In genomic region chr14:104264495-104265265, GRCh38 we compare ENCODE assay signal across 21 cellular contexts.
A peak's percentile ranks its signal among the peaks of the same experiment; 100 is the strongest.
DNase-seq lines count a peak whose midpoint lies in the region; ATAC-seq and TF ChIP-seq lines count a peak whose summit lies in the region.
"Had no signal": no experiment of that assay in that cellular context is flagged by ENCODE, and none has a peak within 500 bp of the region (broad histone marks: within the 10 kb centered on the region; RNA-seq: fewer than 3 reads in every experiment).

No MANE protein-coding gene starts in this region.

- H3K27ac Mint-ChIP-seq in activated CD4-positive, alpha-beta memory T cell treated with anti-CD3 and anti-CD28 coated beads for 36 hours, result no peak overlapping the region
- no peak overlapping the region for H3K27ac Mint-ChIP-seq in activated CD4-positive, alpha-beta memory T cell treated with anti-CD3 and anti-CD28 coated beads, Interleukin-2, amount 10 ng/mL, durations not matched to agents 7 days and 5 days
- no peak overlapping the region for H3K27ac Mint-ChIP-seq in glutamatergic neuron (ENCODE audit: unreplicated experiment)
- H3K27ac Mint-ChIP-seq: B cell; effector memory CD8-positive, alpha-beta T cell; nephron had no signal

- H3K27ac ChIP-seq in RWPE2 (ENCODE audit: poor library complexity, severe bottlenecking), result no peak overlapping the region
- H3K27ac ChIP-seq: cardiac muscle cell, esophagus squamous epithelium, vagina had no signal

- H3K4me1 ChIP-seq in RWPE2 (ENCODE audit: insufficient read depth, poor library complexity, severe bottlenecking), result no peaks in the 10 kb centered on the region
- H3K4me1 ChIP-seq: Caco-2, esophagus squamous epithelium, vagina had no signal

- POLR2A ChIA-PET in activated CD4-positive, alpha-beta memory T cell treated with anti-CD3 and anti-CD28 coated beads for 36 hours (lab: Charles Lee), result no interaction called here
- POLR2A ChIA-PET in activated CD4-positive, alpha-beta memory T cell treated with anti-CD3 and anti-CD28 coated beads, Interleukin-2, amount 10 ng/mL, durations not matched to agents 7 days and 5 days (lab: Charles Lee), result no interaction called here

- no peak overlapping the region for H3K4me3 Mint-ChIP-seq in activated CD4-positive, alpha-beta memory T cell treated with anti-CD3 and anti-CD28 coated beads for 36 hours
- H3K4me3 Mint-ChIP-seq in activated CD4-positive, alpha-beta memory T cell treated with anti-CD3 and anti-CD28 coated beads, Interleukin-2, amount 10 ng/mL, durations not matched to agents 7 days and 5 days, result no peak overlapping the region
- H3K4me3 Mint-ChIP-seq in glutamatergic neuron (ENCODE audit: unreplicated experiment), result no peak overlapping the region
- H3K4me3 Mint-ChIP-seq: B cell; effector memory CD8-positive, alpha-beta T cell; nephron had no signal

- H3K9me3 Mint-ChIP-seq in activated CD4-positive, alpha-beta memory T cell treated with anti-CD3 and anti-CD28 coated beads for 36 hours, result peaks cover 16% of the 10 kb centered on the region
- H3K9me3 Mint-ChIP-seq in activated CD4-positive, alpha-beta memory T cell treated with anti-CD3 and anti-CD28 coated beads, Interleukin-2, amount 10 ng/mL, durations not matched to agents 7 days and 5 days, result no peaks in the 10 kb centered on the region
- peaks cover 5% of the 10 kb centered on the region for H3K9me3 Mint-ChIP-seq in glutamatergic neuron (ENCODE audit: unreplicated experiment)
- H3K9me3 Mint-ChIP-seq: effector memory CD8-positive, alpha-beta T cell had no signal

- ATAC-seq in RWPE2 (ENCODE audit: low read depth), result no peak
- ATAC-seq: effector memory CD8-positive, alpha-beta T cell; SK-N-SH treated with all-trans-retinoic acid at 6 μM for 48 hours had no signal

- H3K36me3 Mint-ChIP-seq in activated CD4-positive, alpha-beta memory T cell treated with anti-CD3 and anti-CD28 coated beads for 36 hours, result no peaks in the 10 kb centered on the region
- H3K36me3 Mint-ChIP-seq in activated CD4-positive, alpha-beta memory T cell treated with anti-CD3 and anti-CD28 coated beads, Interleukin-2, amount 10 ng/mL, durations not matched to agents 7 days and 5 days (ENCODE audit: low read depth), result no peaks in the 10 kb centered on the region
- peaks cover 5% of the 10 kb centered on the region for H3K36me3 Mint-ChIP-seq in glutamatergic neuron (ENCODE audit: unreplicated experiment)

- no peaks in the 10 kb centered on the region for H3K36me3 ChIP-seq in RWPE2 (ENCODE audit: low read depth)
- H3K36me3 ChIP-seq: cardiac muscle cell, esophagus squamous epithelium, vagina had no signal

- TF ChIP-seq CTCF in RWPE2 (IDR thresholded peaks at IDR 0.05; ENCODE audit: poor library complexity, severe bottlenecking) (no peak), glutamatergic neuron (IDR thresholded peaks at IDR 0.05; ENCODE audit: partially characterized antibody, unreplicated experiment) (no peak)

- H3K4me3 ChIP-seq in RWPE2 (ENCODE audit: severe bottlenecking), result no peak overlapping the region
- H3K4me3 ChIP-seq: cardiac muscle cell, esophagus squamous epithelium, vagina had no signal

- peaks cover 3% of the 10 kb centered on the region for H3K27me3 Mint-ChIP-seq in activated CD4-positive, alpha-beta memory T cell treated with anti-CD3 and anti-CD28 coated beads for 36 hours
- H3K27me3 Mint-ChIP-seq in activated CD4-positive, alpha-beta memory T cell treated with anti-CD3 and anti-CD28 coated beads, Interleukin-2, amount 10 ng/mL, durations not matched to agents 7 days and 5 days, result peaks cover 6% of the 10 kb centered on the region
- H3K27me3 Mint-ChIP-seq in glutamatergic neuron (ENCODE audit: unreplicated experiment), result peaks cover 10% of the 10 kb centered on the region

- no peaks in the 10 kb centered on the region for H3K9me3 ChIP-seq in RWPE2 (ENCODE audit: severe bottlenecking)
- H3K9me3 ChIP-seq: Caco-2, esophagus squamous epithelium, vagina had no signal

- intact Hi-C loops in activated CD4-positive, alpha-beta memory T cell treated with anti-CD3 and anti-CD28 coated beads for 36 hours (cut with micrococcal nuclease), result no loop called here
- intact Hi-C loops in posterior cingulate gyrus (cut with DNase I), result no loop called here

- CTCF ChIA-PET in activated CD4-positive, alpha-beta memory T cell treated with anti-CD3 and anti-CD28 coated beads for 36 hours (lab: Charles Lee), result no interaction called here
- CTCF ChIA-PET in activated CD4-positive, alpha-beta memory T cell treated with anti-CD3 and anti-CD28 coated beads, Interleukin-2, amount 10 ng/mL, durations not matched to agents 7 days and 5 days (lab: Charles Lee), result no interaction called here

- DNase-seq in activated CD4-positive, alpha-beta memory T cell treated with anti-CD3 and anti-CD28 coated beads for 36 hours, result peak; percentile 4
- DNase-seq in activated CD4-positive, alpha-beta memory T cell treated with anti-CD3 and anti-CD28 coated beads, Interleukin-2, amount 10 ng/mL, durations not matched to agents 7 days and 5 days, result no peak
- DNase-seq in RWPE2 (ENCODE audit: low spot score), result peak; percentile 71
- peak; percentile 19 for DNase-seq in glutamatergic neuron
- DNase-seq in posterior cingulate gyrus, result peak in 6 of 10 donors; percentile 3 to 78 (median 35)
- no peak for DNase-seq in amniotic stem cell (lab: John Stamatoyannopoulos, UW)
- DNase-seq in effector CD4-positive, alpha-beta T cell, result no peak
- no peak for DNase-seq in GOT3 (lab: John Stamatoyannopoulos, UW)
- DNase-seq: 8988T; activated CD4-positive, CD25-positive, alpha-beta regulatory T cell; effector memory CD8-positive, alpha-beta T cell; esophagus squamous epithelium; midbrain; NCI-H1105; NCI-H446 treated with DMSO at 0.1 percent for 48 hours had no signal

- H3K4me1 Mint-ChIP-seq in activated CD4-positive, alpha-beta memory T cell treated with anti-CD3 and anti-CD28 coated beads for 36 hours (ENCODE audit: low read depth), result no peaks in the 10 kb centered on the region
- H3K4me1 Mint-ChIP-seq in activated CD4-positive, alpha-beta memory T cell treated with anti-CD3 and anti-CD28 coated beads, Interleukin-2, amount 10 ng/mL, durations not matched to agents 7 days and 5 days, result no peaks in the 10 kb centered on the region
- H3K4me1 Mint-ChIP-seq in glutamatergic neuron (ENCODE audit: low read depth, unreplicated experiment), result peaks cover 13% of the 10 kb centered on the region
- H3K4me1 Mint-ChIP-seq: B cell, nephron had no signal

- peaks cover 20% of the 10 kb centered on the region for H3K27me3 ChIP-seq in RWPE2 (ENCODE audit: insufficient read depth, poor library complexity, severe bottlenecking)
- H3K27me3 ChIP-seq: cardiac muscle cell, vagina had no signal

Comparison
In these comparisons a context has a peak if more than half of its experiments do, and no peak if none do; other contexts are left out.
1. DNase-seq: peak in activated CD4-positive, alpha-beta memory T cell treated with anti-CD3 and anti-CD28 coated beads for 36 hours (single experiment), RWPE2 (single experiment), glutamatergic neuron (single experiment) and posterior cingulate gyrus (6 of 10); none in activated CD4-positive, alpha-beta memory T cell treated with anti-CD3 and anti-CD28 coated beads, Interleukin-2, amount 10 ng/mL, durations not matched to agents 7 days and 5 days (single experiment), amniotic stem cell (single experiment), effector CD4-positive, alpha-beta T cell (single experiment) and GOT3 (single experiment).